Comparison of ENCODE assay signal across 15 cellular contexts in genomic region chr14:93989939-93990338, GRCh38. TPM values are rescaled to one million over a fixed set of nuclear protein-coding genes. Genes with fewer than 3 reads are reported as not detected.
DNase-seq lines count a peak whose midpoint lies in the region; ATAC-seq, FAIRE-seq and TF ChIP-seq lines count a peak whose summit lies in the region.
"Had no signal": no experiment of that assay in that cellular context is flagged by ENCODE, and none has a peak within 500 bp of the region (broad histone marks: within the 10 kb centered on the region; RNA-seq: fewer than 3 reads in every experiment).

No MANE protein-coding gene starts in this region.

- FAIRE-seq in GM12878 (lab: Jason Lieb, UNC), result peak; percentile 91

- no peak overlapping the region for H2BK120ac ChIP-seq in trophoblast cell (ENCODE audit: insufficient read depth, low read length, poor library complexity)

- no peak overlapping the region for H3K23ac ChIP-seq in trophoblast cell (ENCODE audit: low read length)

- WGBS in GM12878 (ENCODE audit: insufficient coverage, insufficient replicate concordance, low lambda C conversion rate, missing lambda C conversion rate), result 2% methylated on average over 4 of the region's 4 CpGs
- no CpG with 5 or more reads among the region's 4 CpGs for WGBS in trophoblast cell (ENCODE audit: extremely low coverage, insufficient coverage, insufficient read length)

- no peak overlapping the region for H4K8ac ChIP-seq in trophoblast cell (ENCODE audit: low read depth, low read length)

- TF ChIP-seq RAD21 in GM12878 (IDR thresholded peaks at IDR 0.05; ENCODE audit: insufficient read depth, low read depth, low read length), result no peak

- H3K4me3 ChIP-seq in GM12878 (no peak overlapping the region), trophoblast cell (ENCODE audit: low read depth, low read length) (no peak overlapping the region)
- H3K4me3 ChIP-seq: GM23338, stomach had no signal

- H2AK5ac ChIP-seq in trophoblast cell (ENCODE audit: low read length), result no peak overlapping the region

- no peak overlapping the region for H3K14ac ChIP-seq in trophoblast cell (ENCODE audit: low read length)

- no peaks in the 10 kb centered on the region for H3K79me1 ChIP-seq in trophoblast cell (ENCODE audit: low read length)

- CTCF ChIA-PET in GM12878 (lab: Yijun Ruan, JAX), result interaction anchor here (2.1 to 16.9 kb wide), 4 partner anchors 10 to 52 kb away, joined by 4 to 541 read pairs (median 16); no protein-coding TSS in a partner anchor

- TF ChIP-seq CTCF in GM13977 (IDR thresholded peaks at IDR 0.05; ENCODE audit: extremely low read depth, insufficient read depth, missing control alignments) (no peak), GM12878 (IDR thresholded peaks at IDR 0.05 in 2 of 3, conservative IDR thresholded peaks at IDR 0.05 in 1 of 3; ENCODE audit: control insufficient read depth in 2 of 3, extremely low read depth in 1 of 3, insufficient read depth in 1 of 3, low read depth in 3 of 3, low read length in 3 of 3) (no peak)

- H3K4me1 ChIP-seq in GM12878 (ENCODE audit: control insufficient read depth, insufficient read depth, low read length), result peaks cover 19% of the 10 kb centered on the region
- peaks cover 3 to 6% of the 10 kb centered on the region in 2 experiments for H3K4me1 ChIP-seq in trophoblast cell (ENCODE audit: control insufficient read depth in 1 of 2, insufficient read depth in 2 of 2, low read length in 2 of 2)

- RAD21 ChIA-PET in GM12878 (lab: Charles Lee; ENCODE audit: unreplicated experiment), result interaction anchor here (1.1 to 3.2 kb wide), 7 partner anchors 8 to 50 kb away, joined by 3 to 18 read pairs (median 7); partner anchors contain the start of gene ASB2

- ATAC-seq in GM19372 (IDR thresholded peaks at IDR 0.05; ENCODE audit: low read depth, unreplicated experiment) (peak; percentile 58), HG03342 (IDR thresholded peaks at IDR 0.05; ENCODE audit: unreplicated experiment) (peak; percentile 70), GM12878 (peak; percentile 84), GM19455 (IDR thresholded peaks at IDR 0.05; ENCODE audit: unreplicated experiment) (no peak), GM21515 (IDR thresholded peaks at IDR 0.05; ENCODE audit: unreplicated experiment) (no peak)
- ATAC-seq: esophagus mucosa, GM23338 had no signal

- DNase-seq in GM13977 (ENCODE audit: low spot score) (peak; percentile 78), GM12878 (ENCODE audit: low read depth, low spot score) (no peak), trophoblast cell (no peak), ureter (ENCODE audit: low spot score) (no peak)
- DNase-seq: activated CD4-positive, alpha-beta T cell treated with anti-CD3 and anti-CD28 coated beads, Interleukin-2, amount 10 ng/mL, durations not matched to agents 7 days and 5 days; activated naive CD4-positive, alpha-beta T cell treated with anti-CD3 and anti-CD28 coated beads for 36 hours; NCI-H526 treated with DMSO at 0.1 percent for 48 hours; stomach had no signal

- H4K12ac ChIP-seq in trophoblast cell (ENCODE audit: low read depth, low read length), result no peak overlapping the region

- no peak overlapping the region for H4K91ac ChIP-seq in trophoblast cell (ENCODE audit: low read depth, low read length)

- no peak overlapping the region for H3K18ac ChIP-seq in trophoblast cell (ENCODE audit: low read length)

- no TSS peak for BruUV-seq in GM12878 (replicated peaks; lab: Mats Ljungman, UMichigan)

- H2BK5ac ChIP-seq in trophoblast cell (ENCODE audit: low read depth, low read length, poor library complexity), result no peak overlapping the region

- no peak overlapping the region for H3K4me2 ChIP-seq in GM12878 (ENCODE audit: control insufficient read depth, insufficient read depth)
- H3K4me2 ChIP-seq in trophoblast cell (ENCODE audit: low read length), result no peak overlapping the region
- H3K4me2 ChIP-seq: GM23338 had no signal

- no peaks in the 10 kb centered on the region for H3K27me3 ChIP-seq in GM12878 (replicated peaks in 1 of 2; ENCODE audit: control insufficient read depth in 2 of 2, insufficient read depth in 2 of 2, low read length in 1 of 2)
- H3K27me3 ChIP-seq in trophoblast cell (ENCODE audit: insufficient read depth, low read length), result no peaks in the 10 kb centered on the region
- H3K27me3 ChIP-seq: stomach had no signal

- H2AFZ ChIP-seq in GM12878 (ENCODE audit: control insufficient read depth, low read depth, low read length), result no peak overlapping the region
- H2AFZ ChIP-seq in trophoblast cell (ENCODE audit: insufficient read depth, low read length, poor library complexity), result no peak overlapping the region
- H2AFZ ChIP-seq: GM23338 had no signal

- SMC1A ChIA-PET in GM12878 (lab: Charles Lee; ENCODE audit: uncharacterized antibody, unreplicated experiment), result interaction anchor here (1.4 to 3.0 kb wide), 5 partner anchors 10 to 50 kb away, joined by 3 to 26 read pairs (median 11); no protein-coding TSS in a partner anchor

- POLR2A ChIA-PET in GM12878 (lab: Charles Lee), result interaction anchor here (0.6 to 2.2 kb wide), 5 partner anchors 10 to 30 kb away, joined by 3 to 15 read pairs (median 8); no protein-coding TSS in a partner anchor

- H3K27ac ChIP-seq in GM12878 (ENCODE audit: control insufficient read depth, insufficient read depth), result peak overlapping the region; percentile 46
- H3K27ac ChIP-seq in trophoblast cell (ENCODE audit: low read depth, low read length), result no peak overlapping the region
- H3K27ac ChIP-seq: stomach had no signal

- H3K9me3 ChIP-seq in GM12878 (replicated peaks; ENCODE audit: control insufficient read depth, insufficient read depth, low read length) (no peaks in the 10 kb centered on the region), trophoblast cell (ENCODE audit: insufficient read depth, low read depth, low read length) (no peaks in the 10 kb centered on the region)
- H3K9me3 ChIP-seq: stomach had no signal

- H3K4ac ChIP-seq in trophoblast cell (ENCODE audit: low read depth, low read length), result no peak overlapping the region

- in situ Hi-C loops in GM13977 (cut with MboI; ENCODE audit: low pct_unique_long_range_greater_than_20kb, low sequenced_read_pairs, unreplicated experiment) (no loop called here), GM12878 (cut with MboI) (no loop called here)

- H3K79me2 ChIP-seq in GM12878 (ENCODE audit: control insufficient read depth, insufficient read depth, low read length) (no peaks in the 10 kb centered on the region), trophoblast cell (ENCODE audit: control insufficient read depth, insufficient read depth, low read length, poor library complexity) (no peaks in the 10 kb centered on the region)

- peak; percentile 58 to 75; a peak in 1 of 4 replicates for TF ChIP-seq EP300 in GM12878 (IDR thresholded peaks at IDR 0.05; ENCODE audit: borderline replicate concordance in 1 of 2, control insufficient read depth in 1 of 2, low read depth in 2 of 2, low read length in 2 of 2)

- no peak for TF ChIP-seq POLR2A in GM12878 (IDR thresholded peaks at IDR 0.05; ENCODE audit: low read depth, low read length)

- intact Hi-C loops in GM12878 (cut with micrococcal nuclease; ENCODE audit: unreplicated experiment), result no loop called here

- H3K36me3 ChIP-seq in GM12878 (ENCODE audit: control insufficient read depth in 2 of 2, insufficient read depth in 2 of 2, low read length in 1 of 2) (no peaks in the 10 kb centered on the region), trophoblast cell (ENCODE audit: control insufficient read depth in 1 of 2, insufficient read depth in 2 of 2, low read length in 2 of 2) (no peaks in the 10 kb centered on the region)
- H3K36me3 ChIP-seq: stomach had no signal

- H4K20me1 ChIP-seq in GM12878 (ENCODE audit: control insufficient read depth, insufficient read depth), result no peaks in the 10 kb centered on the region

- H3K9ac ChIP-seq in GM12878 (ENCODE audit: control insufficient read depth, insufficient read depth, low read length) (0 out of 2 replicates have a peak overlapping the region, but pooled peaks have one; percentile 0), trophoblast cell (ENCODE audit: low read length) (no peak overlapping the region)

- H2BK12ac ChIP-seq in trophoblast cell (ENCODE audit: low read length), result no peak overlapping the region

RNA-seq across cellular contexts. Expression of gene CCDC197, which starts 7.2 kb away (rescaled TPM):
- 1.2 TPM in 2 replicates for total RNA-seq in GM12878 (2013; cell fraction: nucleolus; rRNA removed)
- not detected in 2 replicates for total RNA-seq in GM12878 (2014; rRNA removed)
- not detected in 2 replicates for total RNA-seq in GM12878 (2014; rRNA removed; fragmentation: Illumina TruSeq; extraction: Trizol)
- total RNA-seq in GM12878 (2021), result not detected in 2 replicates
- polyA plus RNA-seq in GM12878 (2011; ENCODE audit: low read depth), result not detected
- polyA plus RNA-seq in GM12878 (2011; rRNA removed), result 0.12 and 0.16 TPM in 2 replicates
- polyA plus RNA-seq in GM12878 (2011; cell fraction: cytosol; rRNA removed), result 0.04 TPM in 1 of 2 replicates, not detected in the other
- polyA plus RNA-seq in GM12878 (2011; cell fraction: nucleus; rRNA removed), result 0.28 and 0.56 TPM in 2 replicates
- polyA plus RNA-seq in GM12878 (2012), result 0.17 TPM in 1 of 2 replicates, not detected in the other
- polyA plus RNA-seq in GM12878 (2014; fragmentation: Illumina TruSeq; extraction: Trizol), result not detected in 2 replicates
- polyA plus RNA-seq in GM12878 (2014; fragmentation: Nextera tagmentation; extraction: Ambion mirVana), result not detected
- polyA plus RNA-seq in GM12878 (2014; rRNA removed), result not detected in 2 replicates
- not detected for polyA plus RNA-seq in GM12878 (2016; fragmentation: Nextera tagmentation; extraction: Ambion mirVana)
- polyA minus RNA-seq in GM12878 (2011; rRNA and poly(A)+ RNA removed), result 0.21 TPM in 1 of 2 replicates, not detected in the other
- not detected in 2 replicates for polyA minus RNA-seq in GM12878 (2011; cell fraction: cytosol; rRNA and poly(A)+ RNA removed)
- polyA minus RNA-seq in GM12878 (2011; cell fraction: nucleus; rRNA and poly(A)+ RNA removed), result 0.24 TPM in 1 of 2 replicates, not detected in the other
- polyA plus RNA-seq in trophoblast cell (2013), result 0.03 TPM in 1 of 2 replicates, not detected in the other
- total RNA-seq in ureter, result not detected
- total RNA-seq: activated CD4-positive, alpha-beta T cell treated with anti-CD3 and anti-CD28 coated beads, Interleukin-2, amount 10 ng/mL, durations not matched to agents 7 days and 5 days; activated naive CD4-positive, alpha-beta T cell treated with anti-CD3 and anti-CD28 coated beads for 36 hours; cerebellum; esophagus mucosa; GM23338; stomach had no signal
- polyA plus RNA-seq: GM23338, stomach had no signal

RNA-seq across cellular contexts. Expression of gene ASB2, which starts 13.6 kb away (rescaled TPM):
- 74.5 and 81.9 TPM in 2 replicates for total RNA-seq in GM12878 (2013; cell fraction: nucleolus; rRNA removed)
- total RNA-seq in GM12878 (2014; rRNA removed) (46.4 and 53.5 TPM in 2 replicates), GM12878 (2014; rRNA removed; fragmentation: Illumina TruSeq; extraction: Trizol) (21.5 and 26.9 TPM in 2 replicates), GM12878 (2021) (40.0 and 40.4 TPM in 2 replicates), ureter (35.1 TPM)
- polyA plus RNA-seq in GM12878 (2011; ENCODE audit: low read depth), result 18.9 TPM
- polyA plus RNA-seq in GM12878 (2011; rRNA removed) (8.5 and 16.9 TPM in 2 replicates), GM12878 (2014; fragmentation: Illumina TruSeq; extraction: Trizol) (12.3 and 21.9 TPM in 2 replicates), GM12878 (2014; fragmentation: Nextera tagmentation; extraction: Ambion mirVana) (1 to 10 TPM; 3.0 to 7.4 TPM), GM12878 (2014; rRNA removed) (50.0 and 54.5 TPM in 2 replicates), GM12878 (2016; fragmentation: Nextera tagmentation; extraction: Ambion mirVana) (10 to 100 TPM; 51.7 to 54.8 TPM)
- polyA plus RNA-seq in GM12878 (2011; cell fraction: cytosol; rRNA removed), result 22.6 and 38.7 TPM in 2 replicates
- polyA plus RNA-seq in GM12878 (2011; cell fraction: nucleus; rRNA removed), result 45.6 and 71.8 TPM in 2 replicates
- 18.6 and 50.6 TPM in 2 replicates for polyA plus RNA-seq in GM12878 (2012)
- 20.3 and 37.3 TPM in 2 replicates for polyA minus RNA-seq in GM12878 (2011; rRNA and poly(A)+ RNA removed)
- 8.8 and 11.7 TPM in 2 replicates for polyA minus RNA-seq in GM12878 (2011; cell fraction: cytosol; rRNA and poly(A)+ RNA removed)
- 26.7 and 36.0 TPM in 2 replicates for polyA minus RNA-seq in GM12878 (2011; cell fraction: nucleus; rRNA and poly(A)+ RNA removed)
- polyA plus RNA-seq in trophoblast cell (2013), result 0.83 and 1.3 TPM in 2 replicates

RNA-seq across cellular contexts. Expression of gene OTUB2, which starts 36.2 kb away (rescaled TPM):
- 1.3 and 3.2 TPM in 2 replicates for total RNA-seq in GM12878 (2013; cell fraction: nucleolus; rRNA removed)
- total RNA-seq in GM12878 (2014; rRNA removed) (0.49 and 0.56 TPM in 2 replicates), GM12878 (2014; rRNA removed; fragmentation: Illumina TruSeq; extraction: Trizol) (0.40 and 0.46 TPM in 2 replicates), GM12878 (2021) (0.46 and 0.77 TPM in 2 replicates), ureter (1.6 TPM)
- 0.43 TPM for polyA plus RNA-seq in GM12878 (2011; ENCODE audit: low read depth)
- polyA plus RNA-seq in GM12878 (2011; rRNA removed) (0.36 and 0.48 TPM in 2 replicates), GM12878 (2014; fragmentation: Illumina TruSeq; extraction: Trizol) (0.41 and 0.47 TPM in 2 replicates), GM12878 (2014; fragmentation: Nextera tagmentation; extraction: Ambion mirVana) (under 1 TPM; 0.05 to 0.18 TPM), GM12878 (2014; rRNA removed) (0.26 and 0.49 TPM in 2 replicates), GM12878 (2016; fragmentation: Nextera tagmentation; extraction: Ambion mirVana) (under 1 TPM; 0.25 to 0.82 TPM)
- polyA plus RNA-seq in GM12878 (2011; cell fraction: cytosol; rRNA removed), result 0.90 and 0.97 TPM in 2 replicates
- 0.73 and 1.1 TPM in 2 replicates for polyA plus RNA-seq in GM12878 (2011; cell fraction: nucleus; rRNA removed)
- 0.46 and 0.51 TPM in 2 replicates for polyA plus RNA-seq in GM12878 (2012)
- 1.1 and 1.3 TPM in 2 replicates for polyA minus RNA-seq in GM12878 (2011; rRNA and poly(A)+ RNA removed)
- polyA minus RNA-seq in GM12878 (2011; cell fraction: cytosol; rRNA and poly(A)+ RNA removed), result 0.42 TPM in 1 of 2 replicates, not detected in the other
- polyA minus RNA-seq in GM12878 (2011; cell fraction: nucleus; rRNA and poly(A)+ RNA removed), result 0.48 and 0.67 TPM in 2 replicates
- 29.6 and 30.4 TPM in 2 replicates for polyA plus RNA-seq in trophoblast cell (2013)

Comparison
In these comparisons a context has a peak if more than half of its experiments do, and no peak if none do; other contexts are left out.
1. ATAC-seq: peak in GM19372 (single experiment), HG03342 (single experiment) and GM12878 (single experiment); none in GM19455 (single experiment) and GM21515 (single experiment).